Comparison of ENCODE assay signal across 9 cellular contexts in genomic region chr18:79395761-79396404, GRCh38. TPM values are rescaled to one million over a fixed set of nuclear protein-coding genes. Genes with fewer than 3 reads are reported as not detected.
DNase-seq lines count a peak whose midpoint lies in the region; ATAC-seq and TF ChIP-seq lines count a peak whose summit lies in the region.
"Had no signal": no experiment of that assay in that cellular context is flagged by ENCODE, and none has a peak within 500 bp of the region (broad histone marks: within the 10 kb centered on the region; RNA-seq: fewer than 3 reads in every experiment).

NFATC1 (plus strand) TSS chr18:79395930; CDS start chr18:79396225, 295 bp downstream.

- intact Hi-C loops in dendritic cell treated with granulocyte-macrophage colony-stimulating factor and Interleukin-4, amounts not matched to agents 40 ng/mL and 50 ng/mL, for 4 days (cut with micrococcal nuclease), result no loop called here

- peaks cover 40% of the 10 kb centered on the region for H3K4me1 Mint-ChIP-seq in dendritic cell treated with granulocyte-macrophage colony-stimulating factor and Interleukin-4, amounts not matched to agents 40 ng/mL and 50 ng/mL, for 4 days (ENCODE audit: low read depth)

- peak within 1 kb of the TSS; percentile 83 for H3K4me3 Mint-ChIP-seq in dendritic cell treated with granulocyte-macrophage colony-stimulating factor and Interleukin-4, amounts not matched to agents 40 ng/mL and 50 ng/mL, for 4 days

- H3K27ac Mint-ChIP-seq in dendritic cell treated with granulocyte-macrophage colony-stimulating factor and Interleukin-4, amounts not matched to agents 40 ng/mL and 50 ng/mL, for 4 days, result peak within 1 kb of the TSS; percentile 64

- H3K36me3 Mint-ChIP-seq in dendritic cell treated with granulocyte-macrophage colony-stimulating factor and Interleukin-4, amounts not matched to agents 40 ng/mL and 50 ng/mL, for 4 days (ENCODE audit: low read depth), result peaks cover 7% of the 10 kb centered on the region

- peak within 1 kb of the TSS; percentile 54 for H3K4me3 ChIP-seq in GM12875 (ENCODE audit: low read depth, low read length)

- peaks cover 66% of the 10 kb centered on the region for H3K27me3 Mint-ChIP-seq in dendritic cell treated with granulocyte-macrophage colony-stimulating factor and Interleukin-4, amounts not matched to agents 40 ng/mL and 50 ng/mL, for 4 days

- ATAC-seq in HG02798 (IDR thresholded peaks at IDR 0.05; ENCODE audit: poor library complexity, unreplicated experiment), result no peak
- ATAC-seq: left colon had no signal

- no peak for TF ChIP-seq CTCF in GM12875 (IDR thresholded peaks at IDR 0.05; ENCODE audit: borderline replicate concordance, insufficient read depth, low read depth, low read length)

- DNase-seq in NAMALWA (ENCODE audit: low spot score) (peak; percentile 77), lung microvascular endothelial cell (ENCODE audit: low read depth in 2 of 2) (peak; percentile 81 to 95), GOT3 (lab: John Stamatoyannopoulos, UW) (no peak)
- peak; percentile 92 for DNase-seq in activated CD4-positive, alpha-beta T cell treated with anti-CD3 and anti-CD28 coated beads for 48 hours
- DNase-seq in stimulated activated CD8-positive, alpha-beta memory T cell treated with anti-CD3 and anti-CD28 coated beads, Interleukin-12 subunit alpha, Interleukin-12 subunit beta, amount 100 ng/mL, for 24 hours (ENCODE audit: extremely low read depth), result peak; percentile 71

- H3K9me3 Mint-ChIP-seq in dendritic cell treated with granulocyte-macrophage colony-stimulating factor and Interleukin-4, amounts not matched to agents 40 ng/mL and 50 ng/mL, for 4 days, result no peaks in the 10 kb centered on the region

RNA-seq across cellular contexts. Expression of gene NFATC1, which starts in this region (rescaled TPM):
- 6.5 and 20.8 TPM in 2 replicates for total RNA-seq in lung microvascular endothelial cell
